17 cellular contexts compared by ENCODE assay signal in genomic region chr9:4541848-4542247, GRCh38. TPM values are rescaled to one million over a fixed set of nuclear protein-coding genes. Genes with fewer than 3 reads are reported as not detected.
"Had no signal": no experiment of that assay in that cellular context is flagged by ENCODE, and none has a peak within 500 bp of the region (broad histone marks: within the 10 kb centered on the region; RNA-seq: fewer than 3 reads in every experiment).

No MANE protein-coding gene starts in this region.

- H3K9me3 Mint-ChIP-seq: activated CD8-positive, alpha-beta T cell treated with anti-CD3 and anti-CD28 coated beads for 36 hours; activated naive CD8-positive, alpha-beta T cell treated with anti-CD3 and anti-CD28 coated beads, Interleukin-2, amount 50 U/mL, for 24 hours; natural killer cell; type B pancreatic cell had no signal

- H3K9me3 ChIP-seq: lower lobe of right lung, mucosa of descending colon, psoas muscle, right lobe of liver had no signal

- DNase-seq: activated CD4-positive, alpha-beta T cell treated with anti-CD3 and anti-CD28 coated beads for 4 hours; activated CD8-positive, alpha-beta T cell treated with anti-CD3 and anti-CD28 coated beads for 36 hours; activated naive CD4-positive, alpha-beta T cell treated with Interleukin-2 at 50 U/mL for 16 hours; activated naive CD8-positive, alpha-beta T cell treated with anti-CD3 and anti-CD28 coated beads, Interleukin-2, amount 50 U/mL, for 24 hours; dorsolateral prefrontal cortex; foreskin keratinocyte; kidney glomerular epithelial cell; lower lobe of right lung; mucosa of descending colon; natural killer cell; psoas muscle; right lobe of liver; stimulated activated CD4-positive, alpha-beta T cell treated with anti-CD3 and anti-CD28 coated beads, Interleukin-2, amount 100 ng/mL, for 24 hours; stimulated activated naive B cell treated with anti-CD40 and anti-IgM and Interleukin-4, amounts not matched to agents 10 μg/mL and 1 μg/mL and 100 μg/mL, for 72 hours; substantia nigra had no signal

- H3K4me3 Mint-ChIP-seq: activated CD8-positive, alpha-beta T cell treated with anti-CD3 and anti-CD28 coated beads for 36 hours; activated naive CD8-positive, alpha-beta T cell treated with anti-CD3 and anti-CD28 coated beads, Interleukin-2, amount 50 U/mL, for 24 hours; natural killer cell; stimulated activated naive B cell treated with anti-CD40 and anti-IgM and Interleukin-4, amounts not matched to agents 10 μg/mL and 1 μg/mL and 100 μg/mL, for 72 hours; type B pancreatic cell had no signal

- ATAC-seq: activated CD8-positive, alpha-beta T cell treated with anti-CD3 and anti-CD28 coated beads for 36 hours; activated naive CD8-positive, alpha-beta T cell treated with anti-CD3 and anti-CD28 coated beads, Interleukin-2, amount 50 U/mL, for 24 hours; foreskin keratinocyte; lower lobe of right lung; mucosa of descending colon; natural killer cell; psoas muscle; stimulated activated naive B cell treated with anti-CD40 and anti-IgM and Interleukin-4, amounts not matched to agents 10 μg/mL and 1 μg/mL and 100 μg/mL, for 72 hours had no signal

- H3K27ac Mint-ChIP-seq: activated CD8-positive, alpha-beta T cell treated with anti-CD3 and anti-CD28 coated beads for 36 hours; activated naive CD8-positive, alpha-beta T cell treated with anti-CD3 and anti-CD28 coated beads, Interleukin-2, amount 50 U/mL, for 24 hours; natural killer cell; stimulated activated naive B cell treated with anti-CD40 and anti-IgM and Interleukin-4, amounts not matched to agents 10 μg/mL and 1 μg/mL and 100 μg/mL, for 72 hours; type B pancreatic cell had no signal

- H3K36me3 Mint-ChIP-seq: natural killer cell; stimulated activated naive B cell treated with anti-CD40 and anti-IgM and Interleukin-4, amounts not matched to agents 10 μg/mL and 1 μg/mL and 100 μg/mL, for 72 hours; type B pancreatic cell had no signal

- H3K4me3 ChIP-seq: ascending aorta, dorsolateral prefrontal cortex, lower lobe of right lung, mucosa of descending colon, psoas muscle, right lobe of liver had no signal

- H3K4me1 Mint-ChIP-seq: natural killer cell; stimulated activated naive B cell treated with anti-CD40 and anti-IgM and Interleukin-4, amounts not matched to agents 10 μg/mL and 1 μg/mL and 100 μg/mL, for 72 hours had no signal

- H3K27me3 Mint-ChIP-seq: activated CD8-positive, alpha-beta T cell treated with anti-CD3 and anti-CD28 coated beads for 36 hours; type B pancreatic cell had no signal

- H3K4me1 ChIP-seq: ascending aorta, foreskin keratinocyte, psoas muscle had no signal

- H3K36me3 ChIP-seq: lower lobe of right lung, right lobe of liver had no signal

- H3K27me3 ChIP-seq: ascending aorta, dorsolateral prefrontal cortex, foreskin keratinocyte, right lobe of liver had no signal

- H3K27ac ChIP-seq: ascending aorta, dorsolateral prefrontal cortex, foreskin keratinocyte, lower lobe of right lung, psoas muscle had no signal

RNA-seq across cellular contexts. Expression of gene SLC1A1, which starts 51.6 kb away (rescaled TPM):
- total RNA-seq: foreskin keratinocyte, natural killer cell had no signal
